In genomic region chr6:26250806-26251075, GRCh38 we compare ENCODE assay signal across 8 cellular contexts.
A peak's percentile ranks its signal among the peaks of the same experiment; 100 is the strongest.
DNase-seq lines count a peak whose midpoint lies in the region; ATAC-seq and FAIRE-seq lines count a peak whose summit lies in the region.

No MANE protein-coding gene starts in this region.

- H3K4me1 Mint-ChIP-seq in CD4-positive, alpha-beta memory T cell = peaks cover 28 to 54% (median 40%) of the 10 kb centered on the region in 4 donors
- peaks cover 37% of the 10 kb centered on the region for H3K4me1 Mint-ChIP-seq in activated naive CD4-positive, alpha-beta T cell treated with anti-CD3 and anti-CD28 coated beads, Interleukin-2, amount 50 U/mL, for 24 hours

- peak overlapping the region; percentile 66 for H3K27ac ChIP-seq in CD4-positive, alpha-beta memory T cell (ENCODE audit: low read depth, low read length)
- H3K27ac ChIP-seq in small intestine (ENCODE audit: low read depth in 1 of 2, low read length in 1 of 2) = no peak overlapping the region

- H3K4me3 Mint-ChIP-seq in CD4-positive, alpha-beta memory T cell = peak overlapping the region; percentile 92 to 99 (median 98)
- peak overlapping the region; percentile 95 for H3K4me3 Mint-ChIP-seq in activated naive CD4-positive, alpha-beta T cell treated with anti-CD3 and anti-CD28 coated beads, Interleukin-2, amount 50 U/mL, for 24 hours

- no peaks in the 10 kb centered on the region for H3K9me3 ChIP-seq in CD4-positive, alpha-beta memory T cell (ENCODE audit: control insufficient read depth in 1 of 2, low read length in 2 of 2)
- no peaks in the 10 kb centered on the region for H3K9me3 ChIP-seq in small intestine (ENCODE audit: control insufficient read depth, low read depth)

- WGBS in small intestine, 3 donors = 1% methylated on average over 7 of the region's 7 CpGs

- CTCF ChIA-PET in CD4-positive, alpha-beta memory T cell (lab: Charles Lee; ENCODE audit: partially characterized antibody) = interaction anchor here (0.7 to 3.5 kb wide), 25 partner anchors 9 to 345 kb away, joined by 3 to 25 read pairs (median 6); partner anchors contain the start of gene ABT1

- intact Hi-C loops in CD4-positive, alpha-beta memory T cell (cut with micrococcal nuclease) = loop anchor here (1.0 to 2.0 kb wide), 9 partner anchors 10 to 78 kb away; a partner anchor contains a TSS

- POLR2A ChIA-PET in CD4-positive, alpha-beta memory T cell (lab: Charles Lee; ENCODE audit: partially characterized antibody) = interaction anchor here (0.6 to 4.0 kb wide), 40 partner anchors 8 to 1642 kb away, joined by 3 to 94 read pairs (median 6); partner anchors contain the start of genes HMGN4 and TRIM38

- H3K36me3 ChIP-seq in CD4-positive, alpha-beta memory T cell (ENCODE audit: insufficient read depth, low read length) = no peaks in the 10 kb centered on the region
- H3K36me3 ChIP-seq in small intestine (ENCODE audit: control insufficient read depth in 2 of 2, insufficient read depth in 2 of 2, low read length in 2 of 2) = no peaks in the 10 kb centered on the region

- peaks cover 0 to 2% (median 0%) of the 10 kb centered on the region in 8 donors for H3K9me3 Mint-ChIP-seq in CD4-positive, alpha-beta memory T cell
- no peaks in the 10 kb centered on the region for H3K9me3 Mint-ChIP-seq in activated naive CD4-positive, alpha-beta T cell treated with anti-CD3 and anti-CD28 coated beads, Interleukin-2, amount 50 U/mL, for 24 hours

- peak overlapping the region; percentile 86 to 88 for H3K4me3 ChIP-seq in CD4-positive, alpha-beta memory T cell (ENCODE audit: low read length in 2 of 2)
- H3K4me3 ChIP-seq in small intestine (ENCODE audit: low read depth in 1 of 2, low read length in 2 of 2) = peak overlapping the region in 1 of 2 donors; percentile 87

- H3K27me3 Mint-ChIP-seq in CD4-positive, alpha-beta memory T cell = no peaks in the 10 kb centered on the region
- no peaks in the 10 kb centered on the region for H3K27me3 Mint-ChIP-seq in activated naive CD4-positive, alpha-beta T cell treated with anti-CD3 and anti-CD28 coated beads, Interleukin-2, amount 50 U/mL, for 24 hours

- no peak for FAIRE-seq in small intestine (lab: Jason Lieb, UNC)

- peak overlapping the region; percentile 85 to 97 (median 95) for H3K27ac Mint-ChIP-seq in CD4-positive, alpha-beta memory T cell
- peak overlapping the region; percentile 82 for H3K27ac Mint-ChIP-seq in activated naive CD4-positive, alpha-beta T cell treated with anti-CD3 and anti-CD28 coated beads, Interleukin-2, amount 50 U/mL, for 24 hours

- peak; percentile 58 to 69 (median 66) for DNase-seq in CD4-positive, alpha-beta memory T cell
- DNase-seq in hepatic stellate cell (ENCODE audit: low spot score) = peak; percentile 32
- peak; percentile 71 for DNase-seq in small intestine
- DNase-seq in HCEC 1CT = no peak
- no peak for DNase-seq in ureter (ENCODE audit: low spot score)

- H3K36me3 Mint-ChIP-seq in CD4-positive, alpha-beta memory T cell = peaks cover 0 to 13% of the 10 kb centered on the region in 2 donors
- no peaks in the 10 kb centered on the region for H3K36me3 Mint-ChIP-seq in activated naive CD4-positive, alpha-beta T cell treated with anti-CD3 and anti-CD28 coated beads, Interleukin-2, amount 50 U/mL, for 24 hours

- ATAC-seq in HG03159 (IDR thresholded peaks at IDR 0.05; ENCODE audit: unreplicated experiment) (peak; percentile 19), HG03196 (IDR thresholded peaks at IDR 0.05; ENCODE audit: unreplicated experiment) (no peak)

- no peaks in the 10 kb centered on the region for H3K27me3 ChIP-seq in CD4-positive, alpha-beta memory T cell (ENCODE audit: insufficient read depth, low read length)
- H3K27me3 ChIP-seq in small intestine (ENCODE audit: control insufficient read depth in 2 of 2, insufficient read depth in 2 of 2, low read length in 2 of 2) = no peaks in the 10 kb centered on the region

- peaks cover 25% of the 10 kb centered on the region for H3K4me1 ChIP-seq in CD4-positive, alpha-beta memory T cell (ENCODE audit: insufficient read depth, low read length)
- H3K4me1 ChIP-seq in small intestine (ENCODE audit: control insufficient read depth in 2 of 2, insufficient read depth in 1 of 2, low read depth in 1 of 2, low read length in 1 of 2) = no peaks in the 10 kb centered on the region

Comparison
In these comparisons a context has a peak if more than half of its experiments do, and no peak if none do; other contexts are left out.
1. DNase-seq: peak in CD4-positive, alpha-beta memory T cell (5 of 5), hepatic stellate cell (single experiment) and small intestine (single experiment); none in HCEC 1CT (single experiment) and ureter (single experiment).